16 cellular contexts compared by ENCODE assay signal in genomic region chr7:111012152-111012551, GRCh38.
DNase-seq lines count a peak whose midpoint lies in the region; ATAC-seq, FAIRE-seq and TF ChIP-seq lines count a peak whose summit lies in the region.
"Had no signal": no experiment of that assay in that cellular context is flagged by ENCODE, and none has a peak within 500 bp of the region (broad histone marks: within the 10 kb centered on the region; RNA-seq: fewer than 3 reads in every experiment).

No MANE protein-coding gene starts in this region.

- no peaks in the 10 kb centered on the region for H3K36me3 ChIP-seq in PC-9 (ENCODE audit: low read depth)
- no peaks in the 10 kb centered on the region for H3K36me3 ChIP-seq in ascending aorta
- no peaks in the 10 kb centered on the region for H3K36me3 ChIP-seq in BE2C
- H3K36me3 ChIP-seq: gastrocnemius medialis, lower lobe of right lung had no signal

- H3K79me2 ChIP-seq in PC-9 (ENCODE audit: low read depth) = no peaks in the 10 kb centered on the region

- H3K27me3 ChIP-seq in PC-9 (ENCODE audit: insufficient read depth, low read depth) (no peaks in the 10 kb centered on the region), ascending aorta (no peaks in the 10 kb centered on the region), BE2C (no peaks in the 10 kb centered on the region)
- H3K27me3 ChIP-seq: gastrocnemius medialis had no signal

- DNase-seq in AG10803 (ENCODE audit: low read depth) (peak; percentile 5), PC-9 (peak in 1 of 2 experiments; percentile 63), epithelial cell of esophagus (ENCODE audit: low read depth) (peak; percentile 65), ascending aorta (ENCODE audit: low spot score in 2 of 2) (no peak), BE2C (no peak), dedifferentiated amniotic fluid mesenchymal stem cell (ENCODE audit: extremely low spot score) (no peak)
- DNase-seq: COR-L47; effector CD8-positive, alpha-beta T cell; gastrocnemius medialis; lower lobe of right lung; NCI-H1105 treated with DMSO at 0.1 percent for 48 hours; nephron progenitor cell had no signal

- H3K27ac ChIP-seq in PC-9 (no peak overlapping the region), ascending aorta (no peak overlapping the region)
- H3K27ac ChIP-seq: gastrocnemius medialis had no signal

- TF ChIP-seq CTCF in AG10803 (conservative IDR thresholded peaks at IDR 0.05; ENCODE audit: low read length) (no peak), PC-9 (conservative IDR thresholded peaks at IDR 0.05) (no peak), epithelial cell of esophagus (IDR thresholded peaks at IDR 0.05; ENCODE audit: insufficient read depth, low read depth, low read length, missing control alignments) (no peak), ascending aorta (IDR thresholded peaks at IDR 0.05) (no peak), BE2C (IDR thresholded peaks at IDR 0.05; ENCODE audit: low read depth, low read length) (no peak)

- peak; percentile 54 for FAIRE-seq in A204.1 (lab: Jason Lieb, UNC)

- H4K20me1 ChIP-seq in PC-9 (ENCODE audit: insufficient read depth) = no peaks in the 10 kb centered on the region

- H3K4me1 ChIP-seq in PC-9 (replicated peaks; ENCODE audit: insufficient read depth) (peaks cover 7% of the 10 kb centered on the region; the same call in 1 of the 2 replicates), ascending aorta (no peaks in the 10 kb centered on the region), BE2C (no peaks in the 10 kb centered on the region)
- H3K4me1 ChIP-seq: gastrocnemius medialis had no signal

- H3K4me3 ChIP-seq in AG10803 (ENCODE audit: low read length) (no peak overlapping the region), PC-9 (no peak overlapping the region), epithelial cell of esophagus (ENCODE audit: low read length) (no peak overlapping the region), ascending aorta (no peak overlapping the region), BE2C (ENCODE audit: low read depth, low read length) (no peak overlapping the region)
- H3K4me3 ChIP-seq: gastrocnemius medialis, lower lobe of right lung had no signal

- intact Hi-C loops in PC-9 (cut with micrococcal nuclease; ENCODE audit: unreplicated experiment) = no loop called here
- intact Hi-C loops in ascending aorta (cut with DNase I) = no loop called here

- no TSS peak for BruUV-seq in PC-9 (replicated peaks; lab: Mats Ljungman, UMichigan)

- H3F3A ChIP-seq in PC-9 (ENCODE audit: insufficient read depth, low read depth) = no peaks in the 10 kb centered on the region

- H3K9me3 ChIP-seq in PC-9 (ENCODE audit: insufficient read depth, low read depth) (no peaks in the 10 kb centered on the region), ascending aorta (no peaks in the 10 kb centered on the region), BE2C (no peaks in the 10 kb centered on the region)
- H3K9me3 ChIP-seq: gastrocnemius medialis, lower lobe of right lung had no signal

- POLR2A ChIA-PET in PC-9 (lab: Charles Lee; ENCODE audit: unreplicated experiment) = no interaction called here

- no peak overlapping the region for H2AFZ ChIP-seq in PC-9

- no peak for ATAC-seq in GM21360 (IDR thresholded peaks at IDR 0.05; ENCODE audit: unreplicated experiment)
- ATAC-seq: gastrocnemius medialis, SK-N-SH treated with all-trans-retinoic acid at 6 μM for 48 hours, WTC11 had no signal

- CTCF ChIA-PET in PC-9 (lab: Charles Lee) = no interaction called here

- no peaks in the 10 kb centered on the region for H3K9me2 ChIP-seq in PC-9 (ENCODE audit: insufficient read depth)

- H3K4me2 ChIP-seq in PC-9 = 0 out of 2 replicates have a peak overlapping the region, but pooled peaks have one; percentile 16

Comparison
In these comparisons a context has a peak if more than half of its experiments do, and no peak if none do; other contexts are left out.
1. DNase-seq: peak in AG10803 (single experiment) and epithelial cell of esophagus (single experiment); none in ascending aorta (0 of 2), BE2C (single experiment) and dedifferentiated amniotic fluid mesenchymal stem cell (single experiment).